Comparison of ENCODE assay signal across 7 cellular contexts in genomic region chr10:103493911-103494877, GRCh38. TPM values are rescaled to one million over a fixed set of nuclear protein-coding genes. Genes with fewer than 3 reads are reported as not detected.
DNase-seq lines count a peak whose midpoint lies in the region; ATAC-seq and TF ChIP-seq lines count a peak whose summit lies in the region.

No MANE protein-coding gene starts in this region.

- no peak overlapping the region for H3K27ac Mint-ChIP-seq in GM23338
- no peak overlapping the region for H3K27ac Mint-ChIP-seq in T-helper 17 cell
- H3K27ac Mint-ChIP-seq in effector memory CD8-positive, alpha-beta T cell = no peak overlapping the region
- H3K27ac Mint-ChIP-seq in naive thymus-derived CD4-positive, alpha-beta T cell = no peak overlapping the region

- H3K27me3 Mint-ChIP-seq in GM23338 (ENCODE audit: insufficient read depth, low read depth, poor library complexity) = peaks cover 28% of the 10 kb centered on the region
- peaks cover 45% of the 10 kb centered on the region for H3K27me3 Mint-ChIP-seq in T-helper 17 cell
- peaks cover 38 to 59% of the 10 kb centered on the region in 2 donors for H3K27me3 Mint-ChIP-seq in effector memory CD8-positive, alpha-beta T cell
- peaks cover 41 to 62% (median 47%) of the 10 kb centered on the region in 5 donors for H3K27me3 Mint-ChIP-seq in naive thymus-derived CD4-positive, alpha-beta T cell

- H3K27me3 ChIP-seq in GM23338 (ENCODE audit: insufficient read depth) = peaks cover 58% of the 10 kb centered on the region
- no peaks in the 10 kb centered on the region for H3K27me3 ChIP-seq in naive thymus-derived CD4-positive, alpha-beta T cell (ENCODE audit: control insufficient read depth in 2 of 2, insufficient read depth in 2 of 2, low read length in 2 of 2)

- POLR2A ChIA-PET in naive thymus-derived CD4-positive, alpha-beta T cell (lab: Charles Lee) = interaction anchor here (0.6 to 0.7 kb wide), 2 partner anchors 78 to 843 kb away, joined by 3 read pairs; no protein-coding TSS in a partner anchor

- H2AFZ ChIP-seq in GM23338 = peak overlapping the region; percentile 94

- intact Hi-C loops in naive thymus-derived CD4-positive, alpha-beta T cell (cut with micrococcal nuclease) = loop anchor here in 1 of 2 donors (1.0 to 5.0 kb wide), 2 partner anchors 90 to 577 kb away; partner anchors contain the start of gene CNNM2

- H3K4me2 ChIP-seq in GM23338 = peak overlapping the region; percentile 90

- H3K36me3 Mint-ChIP-seq in GM23338 (ENCODE audit: low read depth) (no peaks in the 10 kb centered on the region), T-helper 17 cell (ENCODE audit: low read depth) (peaks cover 2% of the 10 kb centered on the region)
- H3K36me3 Mint-ChIP-seq in effector memory CD8-positive, alpha-beta T cell (ENCODE audit: insufficient read depth) = peaks cover 2% of the 10 kb centered on the region
- H3K36me3 Mint-ChIP-seq in naive thymus-derived CD4-positive, alpha-beta T cell = no peaks in the 10 kb centered on the region

- no peaks in the 10 kb centered on the region for H3K9me3 ChIP-seq in T-helper 17 cell (ENCODE audit: control insufficient read depth, low read length, poor library complexity, severe bottlenecking)
- no peaks in the 10 kb centered on the region for H3K9me3 ChIP-seq in naive thymus-derived CD4-positive, alpha-beta T cell (ENCODE audit: control insufficient read depth in 2 of 3, low read length in 3 of 3)

- no peak overlapping the region for H3K27ac ChIP-seq in GM23338 (ENCODE audit: low read depth)
- H3K27ac ChIP-seq in naive thymus-derived CD4-positive, alpha-beta T cell (ENCODE audit: low read depth, low read length) = no peak overlapping the region

- no peaks in the 10 kb centered on the region; the same call in 2 of the 3 replicates for H3K9me3 Mint-ChIP-seq in GM23338
- no peaks in the 10 kb centered on the region for H3K9me3 Mint-ChIP-seq in effector memory CD8-positive, alpha-beta T cell
- no peaks in the 10 kb centered on the region for H3K9me3 Mint-ChIP-seq in naive thymus-derived CD4-positive, alpha-beta T cell

- H3F3A ChIP-seq in GM23338 (replicated peaks; ENCODE audit: low read depth) = peaks cover 5% of the 10 kb centered on the region; the same call in 1 of the 2 replicates

- H3K36me3 ChIP-seq in GM23338 (ENCODE audit: insufficient read depth) = no peaks in the 10 kb centered on the region
- H3K36me3 ChIP-seq in naive thymus-derived CD4-positive, alpha-beta T cell (ENCODE audit: control insufficient read depth in 2 of 3, insufficient read depth in 3 of 3, low read length in 3 of 3) = no peaks in the 10 kb centered on the region

- H4K20me1 ChIP-seq in GM23338 (replicated peaks; ENCODE audit: insufficient read depth) = no peaks in the 10 kb centered on the region

- H3K4me3 ChIP-seq in GM23338 = peak overlapping the region; percentile 79
- H3K4me3 ChIP-seq in naive thymus-derived CD4-positive, alpha-beta T cell (ENCODE audit: low read length) = peak overlapping the region; percentile 30

- no peaks in the 10 kb centered on the region for H3K9me2 ChIP-seq in GM23338 (ENCODE audit: insufficient read depth)

- CTCF ChIA-PET in naive thymus-derived CD4-positive, alpha-beta T cell (lab: Charles Lee) = interaction anchor here (0.6 to 1.5 kb wide), 2 partner anchors 54 to 78 kb away, joined by 4 to 5 read pairs; no protein-coding TSS in a partner anchor

- no peak for TF ChIP-seq CTCF in GM23338 (conservative IDR thresholded peaks at IDR 0.05; ENCODE audit: low read depth in 2 of 2)

- peak; percentile 64 for DNase-seq in GM23338 (ENCODE audit: low spot score)
- no peak for DNase-seq in T-helper 17 cell
- DNase-seq in effector memory CD8-positive, alpha-beta T cell = peak; percentile 39 to 43 (median 42)
- DNase-seq in naive thymus-derived CD4-positive, alpha-beta T cell = peak in 2 of 9 donors; percentile 24 to 53
- no peak for DNase-seq in OCI-M2 (lab: John Stamatoyannopoulos, UW; ENCODE audit: unreplicated experiment)
- no peak for DNase-seq in DMS79 treated with DMSO at 0.1 percent for 48 hours (lab: John Stamatoyannopoulos, UW)
- DNase-seq in NOMO-1 treated with DMSO at 0.1 percent for 48 hours (lab: John Stamatoyannopoulos, UW; ENCODE audit: unreplicated experiment) = no peak

- H3K4me1 ChIP-seq in GM23338 (ENCODE audit: insufficient read depth) = no peaks in the 10 kb centered on the region; the same call in 1 of the 2 replicates
- H3K4me1 ChIP-seq in naive thymus-derived CD4-positive, alpha-beta T cell (ENCODE audit: control insufficient read depth in 2 of 2, insufficient read depth in 2 of 2, low read length in 2 of 2) = peaks cover 0 to 12% of the 10 kb centered on the region in 2 donors

- H3K79me2 ChIP-seq in GM23338 (replicated peaks; ENCODE audit: insufficient read depth) = no peaks in the 10 kb centered on the region

- H3K4me3 Mint-ChIP-seq in GM23338 = peak overlapping the region; percentile 80
- peak overlapping the region; percentile 83 for H3K4me3 Mint-ChIP-seq in T-helper 17 cell
- peak overlapping the region; percentile 67 to 71 for H3K4me3 Mint-ChIP-seq in effector memory CD8-positive, alpha-beta T cell
- peak overlapping the region; percentile 37 to 82 (median 72) for H3K4me3 Mint-ChIP-seq in naive thymus-derived CD4-positive, alpha-beta T cell

- ATAC-seq in GM23338 (peak; percentile 58), T-helper 17 cell (peak; percentile 41)
- peak; percentile 70 for ATAC-seq in effector memory CD8-positive, alpha-beta T cell (replicated peaks)
- peak; percentile 44 for ATAC-seq in naive thymus-derived CD4-positive, alpha-beta T cell

- H3K4me1 Mint-ChIP-seq in GM23338 (peaks cover 18% of the 10 kb centered on the region; the same call in 2 of the 3 replicates), T-helper 17 cell (peaks cover 20% of the 10 kb centered on the region)
- peaks cover 15 to 18% of the 10 kb centered on the region in 2 donors for H3K4me1 Mint-ChIP-seq in effector memory CD8-positive, alpha-beta T cell (ENCODE audit: low read depth in 2 of 2)
- H3K4me1 Mint-ChIP-seq in naive thymus-derived CD4-positive, alpha-beta T cell = peaks cover 0 to 18% (median 15%) of the 10 kb centered on the region in 7 donors

TF ChIP-seq in GM23338, 12 proteins besides CTCF, POLR2A, EP300 and RAD21 (continues in another document):
- TF ChIP-seq ETS1 (IDR thresholded peaks at IDR 0.05) (no peak), EZH2 (IDR thresholded peaks at IDR 0.05; ENCODE audit: low read depth, unreplicated experiment) (no peak), STAT1 (IDR thresholded peaks at IDR 0.05; ENCODE audit: unreplicated experiment) (no peak), POLR2AphosphoS5 (IDR thresholded peaks at IDR 0.05; ENCODE audit: low read depth) (no peak), NANOG (IDR thresholded peaks at IDR 0.05; ENCODE audit: borderline replicate concordance) (no peak)

RNA-seq across cellular contexts. Expression of gene NEURL1, which starts 0.7 kb away (rescaled TPM):
- total RNA-seq in GM23338 (2014; rRNA removed; shearing (Covaris generic)) = 1.1 and 3.8 TPM in 2 replicates
- polyA plus RNA-seq in GM23338 (2016; fragmentation: Nextera tagmentation; extraction: Ambion mirVana) = 0.71 and 0.82 TPM in 2 replicates
- 1 to 10 TPM in 1 of 2 donors, under 1 TPM in 1; 0.50 to 1.1 TPM for total RNA-seq in T-helper 17 cell
- total RNA-seq in naive thymus-derived CD4-positive, alpha-beta T cell = 1 to 10 TPM in 3 of 5 experiments, under 1 TPM in 2; 0.81 to 9.2 (median 1.1) TPM
- polyA plus RNA-seq in naive thymus-derived CD4-positive, alpha-beta T cell = 1 to 10 TPM in 1 of 2 donors, under 1 TPM in 1; 0.76 to 1.1 TPM

RNA-seq across cellular contexts. Expression of gene CALHM3, which starts 15.2 kb away (rescaled TPM):
- total RNA-seq in GM23338 (2014; rRNA removed; shearing (Covaris generic)) = 0.14 TPM in 1 of 2 replicates, not detected in the other
- 0.19 TPM in 1 of 2 replicates, not detected in the other for polyA plus RNA-seq in GM23338 (2016; fragmentation: Nextera tagmentation; extraction: Ambion mirVana)
- not detected for total RNA-seq in T-helper 17 cell
- total RNA-seq in naive thymus-derived CD4-positive, alpha-beta T cell = not detected
- polyA plus RNA-seq in naive thymus-derived CD4-positive, alpha-beta T cell = not detected

RNA-seq across cellular contexts. Expression of gene CALHM1, which starts 35.5 kb away (rescaled TPM):
- 0.93 TPM in 1 of 2 replicates, not detected in the other for total RNA-seq in GM23338 (2014; rRNA removed; shearing (Covaris generic))
- 0.11 and 0.16 TPM in 2 replicates for polyA plus RNA-seq in GM23338 (2016; fragmentation: Nextera tagmentation; extraction: Ambion mirVana)
- total RNA-seq in T-helper 17 cell = not detected
- total RNA-seq in naive thymus-derived CD4-positive, alpha-beta T cell = not detected
- not detected for polyA plus RNA-seq in naive thymus-derived CD4-positive, alpha-beta T cell

RNA-seq across cellular contexts. Expression of gene CALHM2, which starts 42.0 kb away (rescaled TPM):
- total RNA-seq in GM23338 (2014; rRNA removed; shearing (Covaris generic)) = 2.1 and 2.7 TPM in 2 replicates
- 2.1 and 2.2 TPM in 2 replicates for polyA plus RNA-seq in GM23338 (2016; fragmentation: Nextera tagmentation; extraction: Ambion mirVana)
- 10 to 100 TPM; 15.5 to 23.6 TPM for total RNA-seq in T-helper 17 cell
- total RNA-seq in naive thymus-derived CD4-positive, alpha-beta T cell = 10 to 100 TPM in 4 of 5 experiments, 1 to 10 TPM in 1; 3.4 to 67.2 (median 19.3) TPM
- 1 to 10 TPM; 2.0 to 6.4 TPM for polyA plus RNA-seq in naive thymus-derived CD4-positive, alpha-beta T cell

Comparison
In these comparisons a context has a peak if more than half of its experiments do, and no peak if none do; other contexts are left out.
1. DNase-seq: peak in GM23338 (single experiment) and effector memory CD8-positive, alpha-beta T cell (3 of 3); none in T-helper 17 cell (0 of 3), OCI-M2 (single experiment), DMS79 treated with DMSO at 0.1 percent for 48 hours (single experiment) and NOMO-1 treated with DMSO at 0.1 percent for 48 hours (single experiment).
2. Peak in every context shown above with its lines, with median percentiles within 50 percentile points of each other: ATAC-seq and H3K4me3 Mint-ChIP-seq.